ENCODE assay signal across 14 cellular contexts in the genomic region with DNA sequence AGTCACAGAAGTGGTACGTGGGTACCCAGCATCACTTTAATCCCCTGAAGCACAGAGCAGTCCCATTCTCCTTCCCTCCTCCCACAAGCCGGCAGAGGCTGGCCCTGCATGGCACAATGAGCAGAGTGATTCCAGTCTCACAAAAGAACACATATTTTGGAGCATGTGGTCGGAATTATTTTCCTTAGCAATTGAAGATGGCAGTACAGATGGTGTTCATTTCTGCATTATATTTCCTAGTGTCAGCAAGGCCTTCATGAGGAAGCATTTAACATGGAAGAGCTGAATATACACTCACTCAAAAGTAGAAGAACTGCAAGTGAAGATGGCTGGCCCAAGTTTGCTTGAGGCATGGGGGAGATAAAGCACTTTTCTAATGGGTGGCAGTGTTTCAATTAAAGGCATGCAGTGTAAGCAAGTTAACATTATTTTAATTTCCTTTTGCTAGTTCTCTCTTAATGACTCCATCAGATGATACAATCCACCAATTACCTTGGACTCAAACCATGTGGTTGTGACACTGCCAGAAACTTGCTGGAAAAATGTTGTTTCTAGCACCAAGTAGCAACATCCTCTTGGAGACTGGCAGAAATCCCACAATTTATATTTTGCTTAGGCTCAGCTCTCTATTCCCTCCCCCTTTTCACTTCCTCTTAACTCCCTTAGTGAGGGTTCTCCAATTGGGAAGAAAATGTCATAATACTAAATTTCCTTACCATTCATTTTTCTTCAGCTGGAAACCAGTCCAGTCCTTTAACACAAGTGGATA.
A peak's percentile ranks its signal among the peaks of the same experiment; 100 is the strongest.
DNase-seq lines count a peak whose midpoint lies in the region; ATAC-seq, FAIRE-seq and TF ChIP-seq lines count a peak whose summit lies in the region.
"Had no signal": no experiment of that assay in that cellular context is flagged by ENCODE, and none has a peak within 500 bp of the region (broad histone marks: within the 10 kb centered on the region; RNA-seq: fewer than 3 reads in every experiment).

No MANE protein-coding gene starts in this region.

- intact Hi-C loops in GM12878 (cut with micrococcal nuclease; ENCODE audit: unreplicated experiment) (no loop called here), left ventricle myocardium inferior (cut with micrococcal nuclease) (no loop called here)
- intact Hi-C loops in activated CD4-positive, alpha-beta memory T cell treated with anti-CD3 and anti-CD28 coated beads for 36 hours (cut with micrococcal nuclease), result no loop called here

- H2AFZ ChIP-seq in GM12878 (ENCODE audit: control insufficient read depth, low read depth, low read length), result no peak overlapping the region

- H3K36me3 ChIP-seq in GM12878 (ENCODE audit: control insufficient read depth in 2 of 2, insufficient read depth in 2 of 2, low read length in 1 of 2) (peaks cover 8 to 30% of the 10 kb centered on the region in 2 experiments), left ventricle myocardium inferior (no peaks in the 10 kb centered on the region)

- H4K20me1 ChIP-seq in GM12878 (ENCODE audit: control insufficient read depth, insufficient read depth), result no peaks in the 10 kb centered on the region

- TF ChIP-seq POLR2A in GM12878 (IDR thresholded peaks at IDR 0.05; ENCODE audit: low read depth, low read length), result no peak

- POLR2A ChIA-PET in AG04449 (lab: Yijun Ruan, JAX) (no interaction called here), GM12878 (lab: Charles Lee) (no interaction called here)
- POLR2A ChIA-PET in activated CD4-positive, alpha-beta memory T cell treated with anti-CD3 and anti-CD28 coated beads for 36 hours (lab: Charles Lee), result no interaction called here

- no peak overlapping the region for H3K4me3 Mint-ChIP-seq in activated CD4-positive, alpha-beta memory T cell treated with anti-CD3 and anti-CD28 coated beads for 36 hours

- no peak for TF ChIP-seq RAD21 in GM12878 (IDR thresholded peaks at IDR 0.05; ENCODE audit: insufficient read depth, low read depth, low read length)

- peaks cover 2% of the 10 kb centered on the region for H3K79me2 ChIP-seq in GM12878 (ENCODE audit: control insufficient read depth, insufficient read depth, low read length)

- SMC1A ChIA-PET in GM12878 (lab: Charles Lee; ENCODE audit: uncharacterized antibody, unreplicated experiment), result interaction anchor here (1.0 to 4.6 kb wide), 5 partner anchors 8 to 38 kb away, joined by 3 to 16 read pairs (median 6); no protein-coding TSS in a partner anchor

- FAIRE-seq in GM12878 (lab: Jason Lieb, UNC), result no peak
- FAIRE-seq: GM18507 had no signal

- no peak overlapping the region for H3K27ac Mint-ChIP-seq in activated CD4-positive, alpha-beta memory T cell treated with anti-CD3 and anti-CD28 coated beads for 36 hours
- H3K27ac Mint-ChIP-seq: activated T-helper 2 cell treated with anti-CD3 and anti-CD28 coated beads, Interferon-gamma antibody, Interleukin-2, Interleukin-4, amounts not matched to agents 10 μg/mL and 5 μg/mL and 100 μg/mL, durations not matched to agents 14 hours and 24 hours and 36 hours had no signal

- H3K27me3 ChIP-seq in GM12878 (replicated peaks in 1 of 2; ENCODE audit: control insufficient read depth in 2 of 2, insufficient read depth in 2 of 2, low read length in 1 of 2), result no peaks in the 10 kb centered on the region
- no peaks in the 10 kb centered on the region for H3K27me3 ChIP-seq in left ventricle myocardium inferior (ENCODE audit: low read depth)
- H3K27me3 ChIP-seq: BLaER1 treated with 17β-estradiol and CSF1 and Interleukin-3, amounts not matched to agents 10 nM and 100 nM had no signal

- H3K9me3 ChIP-seq in GM12878 (replicated peaks; ENCODE audit: control insufficient read depth, insufficient read depth, low read length) (no peaks in the 10 kb centered on the region; the same call in 2 of the 3 replicates), left ventricle myocardium inferior (replicated peaks) (no peaks in the 10 kb centered on the region)
- H3K9me3 ChIP-seq: BLaER1 treated with 17β-estradiol and CSF1 and Interleukin-3, amounts not matched to agents 10 nM and 100 nM had no signal

- H3K27me3 Mint-ChIP-seq in activated CD4-positive, alpha-beta memory T cell treated with anti-CD3 and anti-CD28 coated beads for 36 hours, result no peaks in the 10 kb centered on the region

- CTCF ChIA-PET in AG04449 (lab: Yijun Ruan, JAX) (interaction anchor here (1.0 kb wide), 1 partner anchor 109 kb away, joined by 3 read pairs; no protein-coding TSS in a partner anchor), GM12878 (lab: Yijun Ruan, JAX) (interaction anchor here (0.7 kb wide), 2 partner anchors 36 to 128 kb away, joined by 3 read pairs; no protein-coding TSS in a partner anchor)
- CTCF ChIA-PET in activated CD4-positive, alpha-beta memory T cell treated with anti-CD3 and anti-CD28 coated beads for 36 hours (lab: Charles Lee), result interaction anchor here (1.1 kb wide), 1 partner anchor 13 kb away, joined by 3 read pairs; no protein-coding TSS in a partner anchor

- 69% methylated on average over 3 of the region's 3 CpGs for WGBS in GM12878 (ENCODE audit: insufficient coverage, insufficient replicate concordance, low lambda C conversion rate, missing lambda C conversion rate)

- peaks cover 9% of the 10 kb centered on the region for H3K4me1 Mint-ChIP-seq in activated CD4-positive, alpha-beta memory T cell treated with anti-CD3 and anti-CD28 coated beads for 36 hours (ENCODE audit: low read depth)

- H3K4me1 ChIP-seq in GM12878 (ENCODE audit: control insufficient read depth, insufficient read depth, low read length) (peaks cover 16% of the 10 kb centered on the region; the same call in 1 of the 2 replicates), left ventricle myocardium inferior (peaks cover 29% of the 10 kb centered on the region)

- H3K27ac ChIP-seq in GM12878 (ENCODE audit: control insufficient read depth, insufficient read depth) (no peak overlapping the region), left ventricle myocardium inferior (replicated peaks) (peak overlapping the region; percentile 13)
- H3K27ac ChIP-seq: epithelial cell of prostate had no signal

- peaks cover 3% of the 10 kb centered on the region for H3K36me3 Mint-ChIP-seq in activated CD4-positive, alpha-beta memory T cell treated with anti-CD3 and anti-CD28 coated beads for 36 hours

- H3K4me3 ChIP-seq in AG04449 (ENCODE audit: low read depth, low read length) (no peak overlapping the region), GM12878 (no peak overlapping the region), left ventricle myocardium inferior (no peak overlapping the region)
- H3K4me3 ChIP-seq: BLaER1 treated with 17β-estradiol and CSF1 and Interleukin-3, amounts not matched to agents 10 nM and 100 nM had no signal

- BruUV-seq in GM12878 (replicated peaks; lab: Mats Ljungman, UMichigan), result no TSS peak

- TF ChIP-seq EP300 in GM12878 (IDR thresholded peaks at IDR 0.05; ENCODE audit: borderline replicate concordance in 1 of 2, control insufficient read depth in 1 of 2, low read depth in 2 of 2, low read length in 2 of 2), result no peak

- ATAC-seq in GM12878, result no peak
- ATAC-seq in GM18868 (IDR thresholded peaks at IDR 0.05; ENCODE audit: unreplicated experiment), result no peak

- H3K4me2 ChIP-seq in GM12878 (ENCODE audit: control insufficient read depth, insufficient read depth), result no peak overlapping the region

- RAD21 ChIA-PET in GM12878 (lab: Charles Lee; ENCODE audit: unreplicated experiment), result no interaction called here

- H3K9ac ChIP-seq in GM12878 (ENCODE audit: control insufficient read depth, insufficient read depth, low read length), result no peak overlapping the region

- DNase-seq in AG04449 (ENCODE audit: low read depth, low spot score), result peak; percentile 47
- DNase-seq in HCEC 1CT, result peak; percentile 63
- no peak for DNase-seq in GM12878 (ENCODE audit: low read depth, low spot score)
- no peak for DNase-seq in left ventricle myocardium inferior
- no peak for DNase-seq in NCI-H82 treated with DMSO at 0.1 percent for 48 hours (lab: John Stamatoyannopoulos, UW; ENCODE audit: unreplicated experiment)
- DNase-seq in activated CD4-positive, alpha-beta memory T cell treated with anti-CD3 and anti-CD28 coated beads for 36 hours, result no peak
- no peak for DNase-seq in NCI-H1092 treated with DMSO at 0.1 percent for 48 hours (lab: John Stamatoyannopoulos, UW)
- DNase-seq: NCI-H524 treated with DMSO at 0.1 percent for 48 hours, T1000 had no signal

- TF ChIP-seq CTCF in AG04449 (IDR thresholded peaks at IDR 0.05; ENCODE audit: insufficient read depth, low read length, missing control alignments), result no peak
- TF ChIP-seq CTCF in GM12878 (IDR thresholded peaks at IDR 0.05 in 2 of 3, conservative IDR thresholded peaks at IDR 0.05 in 1 of 3; ENCODE audit: control insufficient read depth in 2 of 3, extremely low read depth in 1 of 3, insufficient read depth in 1 of 3, low read depth in 3 of 3, low read length in 3 of 3), result no peak
- TF ChIP-seq CTCF in left ventricle myocardium inferior (IDR thresholded peaks at IDR 0.05; ENCODE audit: borderline replicate concordance), result no peak

- in situ Hi-C loops in GM12878 (cut with MboI), result no loop called here

- H3K9me3 Mint-ChIP-seq in activated CD4-positive, alpha-beta memory T cell treated with anti-CD3 and anti-CD28 coated beads for 36 hours, result no peaks in the 10 kb centered on the region
- H3K9me3 Mint-ChIP-seq: activated T-helper 2 cell treated with anti-CD3 and anti-CD28 coated beads, Interferon-gamma antibody, Interleukin-2, Interleukin-4, amounts not matched to agents 10 μg/mL and 5 μg/mL and 100 μg/mL, durations not matched to agents 14 hours and 24 hours and 36 hours had no signal

TF ChIP-seq in GM12878, 131 proteins besides CTCF, POLR2A, EP300 and RAD21:
- 0 out of 2 replicates have a peak, but pooled peaks have one; percentile 9 for TF ChIP-seq SPI1 (IDR thresholded peaks at IDR 0.05; ENCODE audit: borderline replicate concordance, insufficient read depth, low read depth, low read length)
- TF ChIP-seq, protein P1, sequence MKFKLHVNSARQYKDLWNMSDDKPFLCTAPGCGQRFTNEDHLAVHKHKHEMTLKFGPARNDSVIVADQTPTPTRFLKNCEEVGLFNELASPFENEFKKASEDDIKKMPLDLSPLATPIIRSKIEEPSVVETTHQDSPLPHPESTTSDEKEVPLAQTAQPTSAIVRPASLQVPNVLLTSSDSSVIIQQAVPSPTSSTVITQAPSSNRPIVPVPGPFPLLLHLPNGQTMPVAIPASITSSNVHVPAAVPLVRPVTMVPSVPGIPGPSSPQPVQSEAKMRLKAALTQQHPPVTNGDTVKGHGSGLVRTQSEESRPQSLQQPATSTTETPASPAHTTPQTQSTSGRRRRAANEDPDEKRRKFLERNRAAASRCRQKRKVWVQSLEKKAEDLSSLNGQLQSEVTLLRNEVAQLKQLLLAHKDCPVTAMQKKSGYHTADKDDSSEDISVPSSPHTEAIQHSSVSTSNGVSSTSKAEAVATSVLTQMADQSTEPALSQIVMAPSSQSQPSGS (IDR thresholded peaks at IDR 0.05; ENCODE audit: low read length), result no peak
TF ChIP-seq in GM12878: peak in this region for 1.

Comparison
In these comparisons a context has a peak if more than half of its experiments do, and no peak if none do; other contexts are left out.
1. DNase-seq: peak in AG04449 (single experiment) and HCEC 1CT (single experiment); none in GM12878 (single experiment), left ventricle myocardium inferior (single experiment), NCI-H82 treated with DMSO at 0.1 percent for 48 hours (single experiment), activated CD4-positive, alpha-beta memory T cell treated with anti-CD3 and anti-CD28 coated beads for 36 hours (single experiment) and NCI-H1092 treated with DMSO at 0.1 percent for 48 hours (single experiment).